8 cellular contexts compared by ENCODE assay signal in the genomic region with DNA sequence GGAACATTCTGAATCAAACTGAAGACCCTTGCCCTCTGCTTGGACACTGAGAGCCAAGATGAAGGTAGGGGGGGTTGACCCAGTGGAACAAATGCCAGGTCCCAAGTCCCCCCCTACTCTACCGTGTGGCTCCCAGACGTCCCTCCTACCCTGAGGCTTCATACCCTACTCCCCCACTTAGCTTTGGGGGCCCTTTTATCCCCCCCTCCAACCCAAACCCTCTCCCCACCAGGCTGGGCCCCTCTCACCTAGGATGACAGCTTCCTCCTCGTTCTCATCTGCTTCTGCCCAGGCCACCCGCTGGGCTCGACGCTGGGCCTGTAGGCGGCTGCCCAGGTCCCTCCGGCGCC. TPM values are rescaled to one million over a fixed set of nuclear protein-coding genes. Genes with fewer than 3 reads are reported as not detected.
DNase-seq lines count a peak whose midpoint lies in the region; ATAC-seq and TF ChIP-seq lines count a peak whose summit lies in the region.

No MANE protein-coding gene starts in this region.

- WGBS in HUES64, result 53% methylated on average over 9 of the region's 9 CpGs
- 8% methylated on average over 5 of the region's 9 CpGs for WGBS in mammary epithelial cell (ENCODE audit: low coverage, missing lambda C conversion rate)

- no TSS peak for BruUV-seq in mammary epithelial cell (replicated peaks; lab: Mats Ljungman, UMichigan)

- H3K27ac ChIP-seq in ACC112 (ENCODE audit: low read depth, low read length) (no peak overlapping the region), HUES64 (ENCODE audit: low read depth, low read length) (no peak overlapping the region), mammary epithelial cell (ENCODE audit: insufficient read depth, low read depth, low read length) (peak overlapping the region; percentile 49), muscle layer of colon (ENCODE audit: low read depth, low read length) (no peak overlapping the region)

- dilution Hi-C loops in mammary epithelial cell (cut with HindIII; ENCODE audit: low sequenced_read_pairs), result no loop called here

- H4K20me1 ChIP-seq in mammary epithelial cell (ENCODE audit: insufficient read depth, low read length), result no peaks in the 10 kb centered on the region

- DNase-seq in mammary epithelial cell (peak; percentile 11), NCI-H446 (lab: John Stamatoyannopoulos, UW) (no peak), GM13976 (ENCODE audit: low spot score) (no peak)

- intact Hi-C loops in mammary epithelial cell (cut with micrococcal nuclease), result loop anchor here (1.0 to 10.0 kb wide), 2 partner anchors 44 to 148 kb away; a partner anchor contains a TSS

- H3K79me2 ChIP-seq in ACC112 (ENCODE audit: control insufficient read depth, insufficient read depth, low read length, unreplicated experiment), result peaks cover 21% of the 10 kb centered on the region
- peaks cover 34% of the 10 kb centered on the region for H3K79me2 ChIP-seq in mammary epithelial cell (ENCODE audit: insufficient read depth, low read length)

- H2AFZ ChIP-seq in ACC112 (ENCODE audit: low read length, unreplicated experiment) (no peak overlapping the region), mammary epithelial cell (ENCODE audit: low read depth, low read length) (peak overlapping the region; percentile 96)

- H3K27me3 ChIP-seq in ACC112 (ENCODE audit: insufficient read depth, low read length), result no peaks in the 10 kb centered on the region
- H3K27me3 ChIP-seq in HUES64 (ENCODE audit: insufficient read depth, low read length), result no peaks in the 10 kb centered on the region
- no peaks in the 10 kb centered on the region for H3K27me3 ChIP-seq in mammary epithelial cell (ENCODE audit: insufficient read depth, low read length)
- H3K27me3 ChIP-seq in muscle layer of colon (ENCODE audit: control insufficient read depth in 1 of 2, insufficient read depth in 2 of 2, low read length in 2 of 2), result no peaks in the 10 kb centered on the region

- CTCF ChIA-PET in mammary epithelial cell (lab: Charles Lee; ENCODE audit: low non-redundant PET), result interaction anchor here (0.6 kb wide), 1 partner anchor 131 kb away, joined by 3 read pairs; a partner anchor contains a TSS

- H3K4me3 ChIP-seq in ACC112 (ENCODE audit: low read depth, low read length) (peak overlapping the region; percentile 93), HUES64 (ENCODE audit: low read length) (peak overlapping the region; percentile 97), mammary epithelial cell (replicated peaks in 1 of 3; ENCODE audit: insufficient read depth in 1 of 3, low read depth in 2 of 3, low read length in 3 of 3) (peak overlapping the region; percentile 73 to 81 (median 81)), muscle layer of colon (ENCODE audit: low read depth in 1 of 2, low read length in 2 of 2) (peak overlapping the region in 1 of 2 donors; percentile 77)

- ATAC-seq in GM18858 (IDR thresholded peaks at IDR 0.05; ENCODE audit: unreplicated experiment), result no peak
- ATAC-seq in HG03025 (IDR thresholded peaks at IDR 0.05; ENCODE audit: low FRiP score, unreplicated experiment), result no peak

- H3K4me1 ChIP-seq in ACC112 (ENCODE audit: control insufficient read depth, insufficient read depth, low read length, unreplicated experiment) (peaks cover 9% of the 10 kb centered on the region), HUES64 (ENCODE audit: insufficient read depth, low read length) (no peaks in the 10 kb centered on the region), mammary epithelial cell (ENCODE audit: insufficient read depth, low read length) (peaks cover 13% of the 10 kb centered on the region), muscle layer of colon (ENCODE audit: insufficient read depth, low read length) (peaks cover 12% of the 10 kb centered on the region)

- H3K36me3 ChIP-seq in ACC112 (ENCODE audit: insufficient read depth, low read length), result no peaks in the 10 kb centered on the region; the same call in 1 of the 2 replicates
- peaks cover 32% of the 10 kb centered on the region for H3K36me3 ChIP-seq in HUES64 (ENCODE audit: insufficient read depth, low read length)
- peaks cover 9% of the 10 kb centered on the region for H3K36me3 ChIP-seq in mammary epithelial cell (ENCODE audit: insufficient read depth, low read length)
- H3K36me3 ChIP-seq in muscle layer of colon (ENCODE audit: insufficient read depth, low read length), result peaks cover 28% of the 10 kb centered on the region

- TF ChIP-seq CTCF in mammary epithelial cell (conservative IDR thresholded peaks at IDR 0.05 in 1 of 2, IDR thresholded peaks at IDR 0.05 in 1 of 2; ENCODE audit: extremely low read depth in 1 of 2, insufficient read depth in 1 of 2, low read depth in 1 of 2, low read length in 2 of 2), result no peak
- TF ChIP-seq CTCF in GM13976 (IDR thresholded peaks at IDR 0.05; ENCODE audit: borderline replicate concordance, control extremely low read depth, extremely low read depth, insufficient read depth, missing control alignments), result no peak

- peak overlapping the region; percentile 99 for H3K4me2 ChIP-seq in mammary epithelial cell (ENCODE audit: insufficient read depth, low read depth, low read length)

- in situ Hi-C loops in mammary epithelial cell (cut with MboI; ENCODE audit: low sequenced_read_pairs in 2 of 2), result no loop called here
- in situ Hi-C loops in GM13976 (cut with MboI; ENCODE audit: low sequenced_read_pairs, unreplicated experiment), result no loop called here

- 0 out of 2 replicates have a peak overlapping the region, but pooled peaks have one; percentile 94 for H3K9ac ChIP-seq in HUES64 (ENCODE audit: low read depth, low read length)
- peak overlapping the region; percentile 76 for H3K9ac ChIP-seq in mammary epithelial cell (ENCODE audit: insufficient read depth, low read length)
- peak overlapping the region; percentile 87 for H3K9ac ChIP-seq in muscle layer of colon (ENCODE audit: low read length)

- H3K9me3 ChIP-seq in HUES64 (ENCODE audit: insufficient read depth, low read depth, low read length), result no peaks in the 10 kb centered on the region
- H3K9me3 ChIP-seq in mammary epithelial cell (replicated peaks; ENCODE audit: insufficient read depth, low read length), result no peaks in the 10 kb centered on the region
- no peaks in the 10 kb centered on the region for H3K9me3 ChIP-seq in muscle layer of colon (ENCODE audit: low read length)

RNA-seq across cellular contexts. Expression of a gene that starts 1.5 kb away (rescaled TPM):
- 32.8 TPM for polyA plus RNA-seq in HUES64 (2013, experiment 1 of 2)
- polyA plus RNA-seq in HUES64 (2013, experiment 2 of 2), result 31.5 TPM
- total RNA-seq in mammary epithelial cell, result 10 to 100 TPM; 25.2 to 59.1 TPM
- 35.7 TPM for polyA plus RNA-seq in mammary epithelial cell
- 39.0 TPM for polyA minus RNA-seq in mammary epithelial cell

RNA-seq across cellular contexts. Expression of a gene that starts 6.4 kb away (rescaled TPM):
- 54.0 TPM for polyA plus RNA-seq in HUES64 (2013, experiment 1 of 2)
- polyA plus RNA-seq in HUES64 (2013, experiment 2 of 2), result 49.3 TPM
- total RNA-seq in mammary epithelial cell, result 10 to 100 TPM; 29.2 to 68.7 TPM
- polyA plus RNA-seq in mammary epithelial cell, result 37.5 TPM
- polyA minus RNA-seq in mammary epithelial cell, result 19.0 TPM

RNA-seq across cellular contexts. Expression of a gene that starts 29.6 kb away (rescaled TPM):
- 7.1 TPM for polyA plus RNA-seq in HUES64 (2013, experiment 1 of 2)
- 9.7 TPM for polyA plus RNA-seq in HUES64 (2013, experiment 2 of 2)
- total RNA-seq in mammary epithelial cell, result 10 to 100 TPM in 1 of 2 donors, 1 to 10 TPM in 1; 7.7 to 16.3 TPM
- 2.6 TPM for polyA plus RNA-seq in mammary epithelial cell
- 3.3 TPM for polyA minus RNA-seq in mammary epithelial cell

RNA-seq across cellular contexts. Expression of a gene that starts 36.0 kb away (rescaled TPM):
- polyA plus RNA-seq in HUES64 (2013, experiment 1 of 2), result 5.6 TPM
- 7.4 TPM for polyA plus RNA-seq in HUES64 (2013, experiment 2 of 2)
- 10 to 100 TPM in 1 of 2 donors, 1 to 10 TPM in 1; 6.7 to 20.1 TPM for total RNA-seq in mammary epithelial cell
- polyA plus RNA-seq in mammary epithelial cell, result 6.9 TPM
- polyA minus RNA-seq in mammary epithelial cell, result 30.6 TPM

RNA-seq across cellular contexts. Expression of a gene that starts 43.3 kb away (rescaled TPM):
- polyA plus RNA-seq in HUES64 (2013, experiment 1 of 2), result 16.4 TPM
- polyA plus RNA-seq in HUES64 (2013, experiment 2 of 2), result 16.9 TPM
- 10 to 100 TPM; 13.4 to 15.0 TPM for total RNA-seq in mammary epithelial cell
- polyA plus RNA-seq in mammary epithelial cell, result 15.5 TPM
- 43.8 TPM for polyA minus RNA-seq in mammary epithelial cell
